In the genomic region with DNA sequence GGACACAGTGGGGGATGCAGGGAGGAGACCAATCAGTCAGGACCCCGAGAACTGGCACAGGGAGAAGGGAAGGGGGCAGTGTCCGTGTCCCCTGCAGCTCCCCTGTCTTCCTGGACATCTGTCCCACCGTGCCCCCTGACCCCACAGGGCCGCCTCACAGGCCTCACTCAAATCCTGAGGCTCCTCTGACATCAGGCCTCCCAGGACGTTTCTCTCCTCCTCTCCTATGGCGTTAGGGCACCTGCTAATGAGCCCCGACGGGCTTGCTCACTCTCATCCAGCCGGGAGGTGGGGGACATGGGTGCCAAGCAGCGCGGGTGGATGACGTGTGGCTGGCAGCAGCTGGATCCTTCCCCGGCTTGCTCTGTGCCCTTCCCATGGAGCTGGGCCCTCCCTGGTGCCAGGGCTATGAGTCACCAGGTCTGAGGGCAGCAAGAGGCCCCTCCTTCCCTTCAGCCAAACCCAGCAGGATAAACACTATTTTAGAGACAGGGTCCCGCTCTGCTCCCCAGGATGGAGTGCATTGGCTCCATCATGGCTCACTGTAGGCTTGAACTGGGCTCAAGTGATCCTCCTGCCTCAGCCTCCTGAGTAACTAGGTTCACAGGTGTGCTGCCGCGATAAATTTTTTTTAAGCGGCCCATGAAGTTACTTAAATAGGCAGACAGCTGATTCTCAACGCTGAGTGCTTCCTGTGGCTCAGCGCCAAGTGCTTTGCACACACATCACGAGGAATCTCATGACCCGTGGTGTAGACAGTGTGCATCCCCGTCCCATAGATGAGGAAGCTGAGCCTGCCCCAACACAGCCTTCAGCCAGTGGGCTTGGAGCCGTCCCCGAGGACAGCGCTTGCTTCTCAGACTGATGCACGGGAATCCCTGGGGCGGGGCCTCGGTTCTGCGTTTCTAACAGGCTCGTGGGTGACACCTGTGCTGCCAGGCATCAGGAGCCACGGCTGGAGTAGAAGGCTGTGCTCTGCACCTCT, we compare ENCODE assay signal across 9 cellular contexts.
DNase-seq lines count a peak whose midpoint lies in the region; ATAC-seq and TF ChIP-seq lines count a peak whose summit lies in the region.
"Had no signal": no experiment of that assay in that cellular context is flagged by ENCODE, and none has a peak within 500 bp of the region (broad histone marks: within the 10 kb centered on the region; RNA-seq: fewer than 3 reads in every experiment).

No MANE protein-coding gene starts in this region.

- H3K4me3 ChIP-seq in breast epithelium = no peak overlapping the region

- no peak for ATAC-seq in GM21529 (IDR thresholded peaks at IDR 0.05; ENCODE audit: unreplicated experiment)
- no peak for ATAC-seq in GM18867 (IDR thresholded peaks at IDR 0.05; ENCODE audit: unreplicated experiment)

- intact Hi-C loops in breast epithelium (cut with DNase I; ENCODE audit: low total_unique reads) = no loop called here

- no peak for TF ChIP-seq CTCF in breast epithelium (IDR thresholded peaks at IDR 0.05)

- no peaks in the 10 kb centered on the region for H3K36me3 ChIP-seq in breast epithelium

- no peak for TF ChIP-seq POLR2A in breast epithelium (IDR thresholded peaks at IDR 0.05)

- peak overlapping the region in 1 of 2 donors; percentile 38 for H3K27ac ChIP-seq in breast epithelium
- H3K27ac ChIP-seq: epithelial cell of prostate had no signal

- no peaks in the 10 kb centered on the region for H3K9me3 ChIP-seq in breast epithelium

- H3K27me3 ChIP-seq in breast epithelium = no peaks in the 10 kb centered on the region

- peak; percentile 59 for DNase-seq in AG08395 (ENCODE audit: low spot score)
- peak; percentile 68 for DNase-seq in M059J (ENCODE audit: low read depth)
- DNase-seq in breast epithelium (ENCODE audit: low spot score in 2 of 2) = peak; percentile 51 to 54
- peak; percentile 89 for DNase-seq in medulla oblongata (ENCODE audit: extremely low spot score)
- no peak for DNase-seq in stimulated activated naive CD4-positive, alpha-beta T cell (lab: John Stamatoyannopoulos, UW)
- no peak for DNase-seq in NCI-H1694 (lab: John Stamatoyannopoulos, UW)

- H3K4me1 ChIP-seq in breast epithelium = peaks cover 0 to 4% of the 10 kb centered on the region in 2 donors

Comparison
In these comparisons a context has a peak if more than half of its experiments do, and no peak if none do; other contexts are left out.
1. DNase-seq: peak in AG08395 (single experiment), M059J (single experiment), breast epithelium (2 of 2) and medulla oblongata (single experiment); none in stimulated activated naive CD4-positive, alpha-beta T cell (0 of 6) and NCI-H1694 (single experiment).